In genomic region chr22:43944670-43945430, GRCh38 we compare ENCODE assay signal across 19 cellular contexts. TPM values are rescaled to one million over a fixed set of nuclear protein-coding genes. Genes with fewer than 3 reads are reported as not detected.
A peak's percentile ranks its signal among the peaks of the same experiment; 100 is the strongest.
DNase-seq lines count a peak whose midpoint lies in the region; ATAC-seq and FAIRE-seq lines count a peak whose summit lies in the region.
"Had no signal": no experiment of that assay in that cellular context is flagged by ENCODE, and none has a peak within 500 bp of the region (broad histone marks: within the 10 kb centered on the region; RNA-seq: fewer than 3 reads in every experiment).

No MANE protein-coding gene starts in this region.

- H3K4me3 ChIP-seq in Karpas-422 (ENCODE audit: low read length) = no peak overlapping the region
- H3K4me3 ChIP-seq: GM23248, MG63 had no signal

- H4K20me1 ChIP-seq in Karpas-422 (ENCODE audit: insufficient read depth, low read depth, low read length) = no peaks in the 10 kb centered on the region

- H3K9me2 ChIP-seq in Karpas-422 (replicated peaks; ENCODE audit: insufficient read depth, low read length) = no peaks in the 10 kb centered on the region
- H3K9me2 ChIP-seq: SK-N-SH had no signal

- no peak overlapping the region for H3K27ac ChIP-seq in Karpas-422 (ENCODE audit: low read length)
- H3K27ac ChIP-seq: GM23248 had no signal

- DNase-seq in NCI-H2029 (lab: John Stamatoyannopoulos, UW) (peak; percentile 26), NCI-H2029 treated with DMSO at 0.1 percent for 48 hours (lab: John Stamatoyannopoulos, UW) (no peak), SW480 (ENCODE audit: low spot score) (peak; percentile 40), left lobe of liver (ENCODE audit: low spot score) (no peak), urothelium cell line (ENCODE audit: low spot score) (no peak), NCI-H526 (lab: John Stamatoyannopoulos, UW) (no peak), NCI-H2171 (lab: John Stamatoyannopoulos, UW) (no peak), Karpas-422 (no peak)
- DNase-seq: 8988T; CD8-positive, alpha-beta memory T cell; GM23248; MG63; NCI-H1105; NCI-H187; NK-92 treated with Interleukin-12 subunit alpha and Interleukin-12 subunit beta, amount 100 ng/mL, for 24 hours; SHP77; SK-N-SH had no signal

- no peak overlapping the region for H2AFZ ChIP-seq in Karpas-422 (ENCODE audit: low read length)
- H2AFZ ChIP-seq: GM23248 had no signal

- no peak overlapping the region for H3K9ac ChIP-seq in Karpas-422 (ENCODE audit: low read length)
- H3K9ac ChIP-seq: GM23248, SK-N-SH had no signal

- H3K4me1 ChIP-seq in Karpas-422 (ENCODE audit: low read length) = no peaks in the 10 kb centered on the region

- peak; percentile 4 for ATAC-seq in left lobe of liver

- no peaks in the 10 kb centered on the region for H3K9me3 ChIP-seq in Karpas-422 (ENCODE audit: low read length)
- H3K9me3 ChIP-seq: MG63, SK-N-SH had no signal

- no peak overlapping the region for H3K4me2 ChIP-seq in Karpas-422 (ENCODE audit: low read depth, low read length, poor library complexity, severe bottlenecking)
- H3K4me2 ChIP-seq: SK-N-SH had no signal

- FAIRE-seq in urothelium cell line (lab: Jason Lieb, UNC) = peak; percentile 17

- no peaks in the 10 kb centered on the region for H3K79me2 ChIP-seq in Karpas-422 (ENCODE audit: low read length)

- H3K27me3 ChIP-seq in Karpas-422 (ENCODE audit: low read length) = no peaks in the 10 kb centered on the region
- H3K27me3 ChIP-seq: MG63 had no signal

- no peaks in the 10 kb centered on the region for H3K36me3 ChIP-seq in Karpas-422 (ENCODE audit: insufficient read depth, low read length)

RNA-seq across cellular contexts. Expression of gene SAMM50, which starts 10.4 kb away (rescaled TPM):
- 23.6 TPM for total RNA-seq in left lobe of liver
- 37.3 and 42.9 TPM in 2 replicates for total RNA-seq in Karpas-422 (2014; rRNA removed; shearing (Covaris generic); ENCODE audit: low replicate concordance)

RNA-seq across cellular contexts. Expression of gene PNPLA3, which starts 21.2 kb away (rescaled TPM):
- 72.1 TPM for total RNA-seq in left lobe of liver
- not detected in 2 replicates for total RNA-seq in Karpas-422 (2014; rRNA removed; shearing (Covaris generic); ENCODE audit: low replicate concordance)
- total RNA-seq: OCI-LY7 had no signal

RNA-seq across cellular contexts. Expression of gene PNPLA5, which starts 53.0 kb away (rescaled TPM):
- not detected for total RNA-seq in left lobe of liver
- not detected in 2 replicates for total RNA-seq in Karpas-422 (2014; rRNA removed; shearing (Covaris generic); ENCODE audit: low replicate concordance)
- total RNA-seq: CD8-positive, alpha-beta memory T cell; GM23248; T-helper 1 cell treated with Interleukin-12 subunit alpha and Interleukin-12 subunit beta and Interleukin-4 antibody, amounts not matched to agents 30 ng/mL and 1 ng/mL, for 36 hours had no signal

Comparison
In these comparisons a context has a peak if more than half of its experiments do, and no peak if none do; other contexts are left out.
1. DNase-seq: peak in NCI-H2029 (single experiment) and SW480 (single experiment); none in NCI-H2029 treated with DMSO at 0.1 percent for 48 hours (single experiment), left lobe of liver (single experiment), urothelium cell line (single experiment), NCI-H526 (0 of 2), NCI-H2171 (single experiment) and Karpas-422 (single experiment).
2. RNA of gene PNPLA3, which starts 21.2 kb away (total RNA-seq): 72.1 TPM in left lobe of liver (single experiment); not detected in Karpas-422; every median in the first group is over 10 times any median in the second.